27 cellular contexts compared by ENCODE assay signal in the genomic region with DNA sequence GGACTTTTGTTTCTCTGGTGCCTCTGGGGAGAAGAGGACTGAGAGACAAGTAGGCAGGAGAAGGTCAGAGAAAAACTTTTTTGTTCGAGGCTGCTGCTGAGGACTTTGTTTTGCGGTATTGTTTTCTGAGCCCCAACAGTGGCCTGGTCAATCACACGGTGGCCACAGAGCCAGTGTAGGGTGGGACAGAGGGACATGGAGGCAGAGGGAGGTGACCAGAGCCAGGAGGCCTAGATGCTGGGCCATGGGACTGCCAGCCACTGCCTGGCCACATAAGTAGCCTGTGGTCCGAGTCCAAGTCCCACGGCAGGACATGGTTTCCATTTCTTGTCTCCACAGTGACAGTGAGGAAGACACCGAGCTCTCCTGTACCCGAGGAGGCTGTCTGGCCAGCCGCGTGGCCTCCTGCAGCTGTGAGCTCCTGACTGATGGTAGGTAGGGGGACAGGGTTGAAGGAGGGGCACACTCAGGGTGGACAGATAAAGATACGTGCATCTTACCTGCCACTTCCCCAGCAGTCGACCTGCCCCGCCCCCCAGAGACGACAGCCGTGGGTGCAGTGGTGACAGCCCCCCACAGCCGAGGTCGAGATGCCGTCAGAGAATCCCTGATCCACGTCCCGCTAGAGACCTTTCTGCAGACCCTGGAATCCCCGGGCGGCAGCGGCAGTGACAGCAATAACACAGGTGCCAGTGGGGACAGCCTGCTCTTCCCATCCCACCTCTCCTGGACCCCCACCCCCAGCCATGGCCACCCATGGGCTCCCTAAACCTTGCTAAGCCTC. TPM values are rescaled to one million over a fixed set of nuclear protein-coding genes. Genes with fewer than 3 reads are reported as not detected.
"Had no signal": no experiment of that assay in that cellular context is flagged by ENCODE, and none has a peak within 500 bp of the region (broad histone marks: within the 10 kb centered on the region; RNA-seq: fewer than 3 reads in every experiment).

No MANE protein-coding gene starts in this region.

- DNase-seq: activated CD8-positive, alpha-beta memory T cell treated with anti-CD3 and anti-CD28 coated beads for 24 hours; activated CD8-positive, alpha-beta memory T cell treated with anti-CD3 and anti-CD28 coated beads, Interleukin-2, amount 50 U/mL, for 4 hours; activated naive CD4-positive, alpha-beta T cell treated with Interleukin-2 at 50 U/mL for 16 hours; activated naive CD8-positive, alpha-beta T cell treated with anti-CD3 and anti-CD28 coated beads for 36 hours; activated T-cell treated with anti-CD3 and anti-CD28 coated beads, Interleukin-2, amount 50 U/mL, for 24 hours; amniotic stem cell; cerebellar nuclear complex; glutamatergic neuron; left ventricle myocardium superior; retina; stimulated activated CD4-positive, alpha-beta T cell treated with anti-CD3 and anti-CD28 coated beads, Interleukin-4, amount 100 ng/mL, for 24 hours; stimulated activated naive CD4-positive, alpha-beta T cell treated with Interleukin-2 at 50 U/mL for 16 hours; T-helper 1 cell; upper lobe of right lung had no signal

- H3K27ac ChIP-seq: coronary artery, esophagus muscularis mucosa, hepatocyte, thoracic aorta, upper lobe of right lung had no signal

- H3K4me3 Mint-ChIP-seq: activated naive CD8-positive, alpha-beta T cell treated with anti-CD3 and anti-CD28 coated beads for 36 hours; activated T-cell treated with anti-CD3 and anti-CD28 coated beads, Interleukin-2, amount 50 U/mL, for 24 hours; memory B cell; neural crest cell; WTC11 had no signal

- ATAC-seq: left ventricle myocardium superior, upper lobe of right lung, WTC11 had no signal

- H3K27me3 ChIP-seq: esophagus muscularis mucosa, hepatocyte, upper lobe of right lung had no signal

- H3K9me3 Mint-ChIP-seq: activated naive CD8-positive, alpha-beta T cell treated with anti-CD3 and anti-CD28 coated beads for 36 hours; activated T-cell treated with anti-CD3 and anti-CD28 coated beads, Interleukin-2, amount 50 U/mL, for 24 hours; activated T-helper 2 cell treated with anti-CD3 and anti-CD28 coated beads, Interferon-gamma antibody, Interleukin-2, Interleukin-4, amounts not matched to agents 10 μg/mL and 5 μg/mL and 100 μg/mL, durations not matched to agents 14 hours and 24 hours and 36 hours; memory B cell; neural crest cell; WTC11 had no signal

- H3K4me1 Mint-ChIP-seq: activated naive CD8-positive, alpha-beta T cell treated with anti-CD3 and anti-CD28 coated beads for 36 hours; neural crest cell had no signal

- H2AFZ ChIP-seq: hepatocyte had no signal

- H3K27me3 Mint-ChIP-seq: activated naive CD8-positive, alpha-beta T cell treated with anti-CD3 and anti-CD28 coated beads for 36 hours; activated T-cell treated with anti-CD3 and anti-CD28 coated beads, Interleukin-2, amount 50 U/mL, for 24 hours; memory B cell; progenitor cell of endocrine pancreas had no signal

- H3K36me3 ChIP-seq: thoracic aorta, upper lobe of right lung had no signal

- H3K27ac Mint-ChIP-seq: activated naive CD8-positive, alpha-beta T cell treated with anti-CD3 and anti-CD28 coated beads for 36 hours; activated T-cell treated with anti-CD3 and anti-CD28 coated beads, Interleukin-2, amount 50 U/mL, for 24 hours; activated T-helper 2 cell treated with anti-CD3 and anti-CD28 coated beads, Interferon-gamma antibody, Interleukin-2, Interleukin-4, amounts not matched to agents 10 μg/mL and 5 μg/mL and 100 μg/mL, durations not matched to agents 14 hours and 24 hours and 36 hours; memory B cell; progenitor cell of endocrine pancreas; WTC11 had no signal

- H3K4me2 ChIP-seq: hepatocyte had no signal

- H3K79me2 ChIP-seq: hepatocyte had no signal

- H3K9me3 ChIP-seq: esophagus muscularis mucosa, thoracic aorta, upper lobe of right lung had no signal

- H3K4me3 ChIP-seq: coronary artery, esophagus muscularis mucosa, hepatocyte, thoracic aorta, upper lobe of right lung had no signal

RNA-seq across cellular contexts. Expression of gene SPDYE6, which starts 42.1 kb away (rescaled TPM):
- total RNA-seq: activated naive CD8-positive, alpha-beta T cell treated with anti-CD3 and anti-CD28 coated beads for 36 hours; activated T-helper 2 cell treated with anti-CD3 and anti-CD28 coated beads, Interferon-gamma antibody, Interleukin-2, Interleukin-4, amounts not matched to agents 10 μg/mL and 5 μg/mL and 100 μg/mL, durations not matched to agents 14 hours and 24 hours and 36 hours; bronchial epithelial cell; esophagus muscularis mucosa; frontal cortex; hepatocyte; left ventricle myocardium superior; myocyte; neural crest cell; omental fat pad; progenitor cell of endocrine pancreas; thoracic aorta; upper lobe of right lung; WTC11 had no signal
